10 cellular contexts compared by ENCODE assay signal in genomic region chrX:101417190-101417589, GRCh38. TPM values are rescaled to one million over a fixed set of nuclear protein-coding genes. Genes with fewer than 3 reads are reported as not detected.
DNase-seq lines count a peak whose midpoint lies in the region; ATAC-seq and TF ChIP-seq lines count a peak whose summit lies in the region.
"Had no signal": no experiment of that assay in that cellular context is flagged by ENCODE, and none has a peak within 500 bp of the region (broad histone marks: within the 10 kb centered on the region; RNA-seq: fewer than 3 reads in every experiment).

No MANE protein-coding gene starts in this region.

- H3K27ac Mint-ChIP-seq in chondrocyte (ENCODE audit: unreplicated experiment) = peak overlapping the region; percentile 32
- H3K27ac Mint-ChIP-seq in natural killer cell treated with Interleukin-12 subunit alpha and Interleukin-12 subunit beta and Interleukin-15 and Interleukin-18, amount 100 ng/mL, for 72 hours = peak overlapping the region; percentile 97 to 98

- H3K9me3 Mint-ChIP-seq in chondrocyte (ENCODE audit: low read depth) = no peaks in the 10 kb centered on the region
- H3K9me3 Mint-ChIP-seq in natural killer cell treated with Interleukin-12 subunit alpha and Interleukin-12 subunit beta and Interleukin-15 and Interleukin-18, amount 100 ng/mL, for 72 hours = no peaks in the 10 kb centered on the region

- no peak overlapping the region for H3K4me3 Mint-ChIP-seq in chondrocyte (ENCODE audit: unreplicated experiment)
- H3K4me3 Mint-ChIP-seq in natural killer cell treated with Interleukin-12 subunit alpha and Interleukin-12 subunit beta and Interleukin-15 and Interleukin-18, amount 100 ng/mL, for 72 hours = peak overlapping the region; percentile 88

- H3K36me3 ChIP-seq in left ventricle myocardium inferior (peaks cover 5% of the 10 kb centered on the region), WERI-Rb-1 (peaks cover 2% of the 10 kb centered on the region)

- no peaks in the 10 kb centered on the region for H3K27me3 Mint-ChIP-seq in chondrocyte (ENCODE audit: low read depth)
- H3K27me3 Mint-ChIP-seq in natural killer cell treated with Interleukin-12 subunit alpha and Interleukin-12 subunit beta and Interleukin-15 and Interleukin-18, amount 100 ng/mL, for 72 hours = peaks cover 0 to 13% of the 10 kb centered on the region in 2 donors

- peaks cover 1% of the 10 kb centered on the region for H3K36me3 Mint-ChIP-seq in chondrocyte (ENCODE audit: low read depth)
- H3K36me3 Mint-ChIP-seq in natural killer cell treated with Interleukin-12 subunit alpha and Interleukin-12 subunit beta and Interleukin-15 and Interleukin-18, amount 100 ng/mL, for 72 hours = peaks cover 9% of the 10 kb centered on the region

- H3K27ac ChIP-seq in left ventricle myocardium inferior (replicated peaks) (peak overlapping the region; percentile 95), WERI-Rb-1 (no peak overlapping the region)

- H3K4me3 ChIP-seq in left ventricle myocardium inferior (no peak overlapping the region), WERI-Rb-1 (ENCODE audit: low read depth, low read length) (no peak overlapping the region)

- intact Hi-C loops in left ventricle myocardium inferior (cut with micrococcal nuclease) = no loop called here
- intact Hi-C loops in left ventricle myocardium superior (cut with micrococcal nuclease) = no loop called here

- no peaks in the 10 kb centered on the region for H3K27me3 ChIP-seq in left ventricle myocardium inferior (ENCODE audit: low read depth)
- peaks cover 12% of the 10 kb centered on the region for H3K27me3 ChIP-seq in WERI-Rb-1 (ENCODE audit: insufficient read depth, low read depth, severe bottlenecking)

- H3K9me3 ChIP-seq in left ventricle myocardium inferior (replicated peaks) (no peaks in the 10 kb centered on the region), WERI-Rb-1 (ENCODE audit: severe bottlenecking) (no peaks in the 10 kb centered on the region)
- H3K9me3 ChIP-seq: BLaER1 had no signal

- no peak for TF ChIP-seq CTCF in left ventricle myocardium inferior (IDR thresholded peaks at IDR 0.05; ENCODE audit: borderline replicate concordance)
- no peak for TF ChIP-seq CTCF in chondrocyte (IDR thresholded peaks at IDR 0.05)
- no peak for TF ChIP-seq CTCF in WERI-Rb-1 (IDR thresholded peaks at IDR 0.05; ENCODE audit: low read depth, low read length)

- DNase-seq in left ventricle myocardium inferior (no peak), left ventricle myocardium superior (no peak), chondrocyte (ENCODE audit: low spot score) (no peak), NCI-H2107 (lab: John Stamatoyannopoulos, UW) (no peak), WERI-Rb-1 (no peak)
- DNase-seq in natural killer cell treated with Interleukin-12 subunit alpha and Interleukin-12 subunit beta and Interleukin-15 and Interleukin-18, amount 100 ng/mL, for 72 hours (ENCODE audit: low spot score) = no peak
- DNase-seq: MV-4-11 had no signal

- ATAC-seq in left ventricle myocardium superior = no peak
- ATAC-seq in natural killer cell treated with Interleukin-12 subunit alpha and Interleukin-12 subunit beta and Interleukin-15 and Interleukin-18, amount 100 ng/mL, for 72 hours = no peak
- no peak for ATAC-seq in GM18870 (IDR thresholded peaks at IDR 0.05; ENCODE audit: unreplicated experiment)
- no peak for ATAC-seq in HG02588 (IDR thresholded peaks at IDR 0.05; ENCODE audit: unreplicated experiment)

- peaks cover 30% of the 10 kb centered on the region for H3K4me1 ChIP-seq in left ventricle myocardium inferior

- H3K4me1 Mint-ChIP-seq in chondrocyte (ENCODE audit: low read depth) = peaks cover 27% of the 10 kb centered on the region
- H3K4me1 Mint-ChIP-seq in natural killer cell treated with Interleukin-12 subunit alpha and Interleukin-12 subunit beta and Interleukin-15 and Interleukin-18, amount 100 ng/mL, for 72 hours (ENCODE audit: low read depth in 2 of 2) = peaks cover 33 to 45% of the 10 kb centered on the region in 2 donors

RNA-seq across cellular contexts. Expression of gene HNRNPH2, which starts 9.2 kb away (rescaled TPM):
- 51.4 TPM for total RNA-seq in left ventricle myocardium inferior
- 54.4 TPM for total RNA-seq in left ventricle myocardium superior
- 52.4 to 64.2 TPM (median 52.9 TPM) in 3 replicates for total RNA-seq in chondrocyte
- 10 to 100 TPM; 34.0 to 43.8 TPM for total RNA-seq in natural killer cell treated with Interleukin-12 subunit alpha and Interleukin-12 subunit beta and Interleukin-15 and Interleukin-18, amount 100 ng/mL, for 72 hours

RNA-seq across cellular contexts. Expression of gene GLA, which starts 9.5 kb away (rescaled TPM):
- 10.8 TPM for total RNA-seq in left ventricle myocardium inferior
- total RNA-seq in left ventricle myocardium superior = 8.0 TPM
- total RNA-seq in chondrocyte = 24.6 to 33.7 TPM (median 28.1 TPM) in 3 replicates
- total RNA-seq in natural killer cell treated with Interleukin-12 subunit alpha and Interleukin-12 subunit beta and Interleukin-15 and Interleukin-18, amount 100 ng/mL, for 72 hours = 10 to 100 TPM; 42.1 to 58.2 TPM

RNA-seq across cellular contexts. Expression of gene RPL36A, which starts 26.4 kb away (rescaled TPM):
- total RNA-seq in left ventricle myocardium inferior = 86.9 TPM
- 58.4 TPM for total RNA-seq in left ventricle myocardium superior
- 105 to 164 TPM (median 110 TPM) in 3 replicates for total RNA-seq in chondrocyte
- 100 to 1,000 TPM in 1 of 2 donors, 10 to 100 TPM in 1; 62.9 to 148 TPM for total RNA-seq in natural killer cell treated with Interleukin-12 subunit alpha and Interleukin-12 subunit beta and Interleukin-15 and Interleukin-18, amount 100 ng/mL, for 72 hours

RNA-seq across cellular contexts. Expression of gene BTK, which starts 31.2 kb away (rescaled TPM):
- total RNA-seq in left ventricle myocardium inferior = 1.3 TPM
- 4.1 TPM for total RNA-seq in left ventricle myocardium superior
- total RNA-seq in chondrocyte = not detected in 3 replicates
- total RNA-seq in natural killer cell treated with Interleukin-12 subunit alpha and Interleukin-12 subunit beta and Interleukin-15 and Interleukin-18, amount 100 ng/mL, for 72 hours = 1 to 10 TPM in 1 of 2 donors, under 1 TPM in 1; 0.38 to 7.2 TPM
